ENCODE assay signal across 19 cellular contexts in the genomic region with DNA sequence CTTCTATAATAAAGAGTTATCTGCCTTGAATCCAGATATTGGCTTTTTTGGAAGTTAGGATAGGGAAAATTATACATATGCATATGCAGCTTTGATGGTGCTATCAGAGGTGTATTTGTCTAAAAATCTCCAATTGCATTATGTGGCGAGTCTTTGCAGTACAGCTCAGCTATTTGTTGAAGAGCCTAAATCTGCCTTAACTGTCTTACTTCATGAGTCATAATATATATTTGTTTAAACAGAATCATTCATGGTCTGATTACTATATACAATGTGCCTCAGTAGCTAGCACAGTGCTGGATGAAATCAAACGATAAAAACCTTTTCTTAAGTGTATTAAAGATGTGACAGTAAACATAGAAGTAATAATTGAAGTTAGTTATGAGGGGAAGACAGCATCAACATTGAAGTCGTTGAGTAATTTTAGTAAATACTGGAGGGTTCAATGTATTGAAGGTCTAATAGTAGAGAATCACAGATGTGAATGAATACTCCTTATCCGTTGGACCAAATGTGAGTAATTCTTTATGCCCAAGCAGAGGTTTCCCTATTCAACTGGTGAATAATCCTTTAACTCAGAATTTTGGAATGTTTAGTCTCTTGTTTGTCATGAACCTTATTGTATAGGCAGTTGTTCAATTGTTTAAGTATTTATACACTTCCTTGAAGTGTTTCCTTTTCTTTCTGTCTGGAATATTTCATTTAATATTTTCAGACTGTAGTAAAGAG.
A peak's percentile ranks its signal among the peaks of the same experiment; 100 is the strongest.
DNase-seq lines count a peak whose midpoint lies in the region; ATAC-seq and TF ChIP-seq lines count a peak whose summit lies in the region.
"Had no signal": no experiment of that assay in that cellular context is flagged by ENCODE, and none has a peak within 500 bp of the region (broad histone marks: within the 10 kb centered on the region; RNA-seq: fewer than 3 reads in every experiment).

No MANE protein-coding gene starts in this region.

- H3K9me3 ChIP-seq in GM23248 (ENCODE audit: low read depth) (no peaks in the 10 kb centered on the region), PC-3 (ENCODE audit: low read length) (no peaks in the 10 kb centered on the region), testis (no peaks in the 10 kb centered on the region)
- H3K9me3 ChIP-seq: BLaER1, SJCRH30 had no signal

- peak; percentile 38 for DNase-seq in GM23248
- DNase-seq in PC-3 = peak; percentile 85
- peak; percentile 3 for DNase-seq in epithelial cell of prostate (ENCODE audit: low read depth, low spot score)
- DNase-seq in Calu3 = no peak
- no peak for DNase-seq in H4 (ENCODE audit: low spot score)
- no peak for DNase-seq in testis
- DNase-seq in H7 = no peak
- DNase-seq: CD4-positive, alpha-beta memory T cell; DMS79; Kasumi-1; MG63; NCI-H1048; NCI-H1436; NCI-H2029; NCI-H345; NCI-H524 treated with DMSO at 0.1 percent for 48 hours; SJCRH30 had no signal

- H3K27me3 Mint-ChIP-seq in Calu3 (ENCODE audit: unreplicated experiment) = no peaks in the 10 kb centered on the region
- H3K27me3 Mint-ChIP-seq: CD4-positive, alpha-beta memory T cell had no signal

- H3K27ac Mint-ChIP-seq in Calu3 (ENCODE audit: unreplicated experiment) = no peak overlapping the region
- H3K27ac Mint-ChIP-seq: CD4-positive, alpha-beta memory T cell had no signal

- H3K27ac ChIP-seq in GM23248 (no peak overlapping the region), PC-3 (ENCODE audit: low read length) (peak overlapping the region; percentile 87), epithelial cell of prostate (peak overlapping the region; percentile 54), testis (no peak overlapping the region)
- H3K27ac ChIP-seq: BLaER1, SJCRH30 had no signal

- H2AFZ ChIP-seq in GM23248 (no peak overlapping the region), PC-3 (ENCODE audit: low read length) (no peak overlapping the region)

- WGBS in GM23248 (ENCODE audit: low coverage in 1 of 2, low lambda C conversion rate in 2 of 2, missing lambda C conversion rate in 2 of 2), 2 experiments = 71 to 72% methylated on average over 4 of the region's 4 CpGs
- WGBS in testis, 2 donors = 94% methylated on average over 4 of the region's 4 CpGs

- H3K4me3 ChIP-seq in GM23248 (no peak overlapping the region), PC-3 (ENCODE audit: low read length) (no peak overlapping the region; the same call in 1 of the 2 replicates), testis (no peak overlapping the region), H7 (ENCODE audit: insufficient read depth, low read depth, low read length) (no peak overlapping the region)
- H3K4me3 ChIP-seq: BLaER1, MG63, SJCRH30 had no signal

- no peaks in the 10 kb centered on the region for H3F3A ChIP-seq in GM23248 (ENCODE audit: insufficient read depth)
- H3F3A ChIP-seq in PC-3 (ENCODE audit: low read length, unreplicated experiment) = no peaks in the 10 kb centered on the region

- peaks cover 2% of the 10 kb centered on the region for H3K9me3 Mint-ChIP-seq in Calu3 (ENCODE audit: low read depth, unreplicated experiment)

- TF ChIP-seq CTCF in PC-3 (conservative IDR thresholded peaks at IDR 0.05; ENCODE audit: low read depth, low read length) = no peak
- no peak for TF ChIP-seq CTCF in Calu3 (IDR thresholded peaks at IDR 0.05; ENCODE audit: unreplicated experiment)
- no peak for TF ChIP-seq CTCF in testis (IDR thresholded peaks at IDR 0.05)

- H3K36me3 Mint-ChIP-seq in Calu3 (ENCODE audit: insufficient read depth, unreplicated experiment) = no peaks in the 10 kb centered on the region
- H3K36me3 Mint-ChIP-seq: CD4-positive, alpha-beta memory T cell had no signal

- in situ Hi-C loops in GM23248 (cut with MboI) = no loop called here

- no peaks in the 10 kb centered on the region for H4K20me1 ChIP-seq in GM23248 (ENCODE audit: insufficient read depth)
- no peaks in the 10 kb centered on the region for H4K20me1 ChIP-seq in PC-3 (ENCODE audit: low read length)
- H4K20me1 ChIP-seq: BLaER1 had no signal

- no peak overlapping the region for H3K9ac ChIP-seq in GM23248
- H3K9ac ChIP-seq in PC-3 (ENCODE audit: low read length) = no peak overlapping the region
- H3K9ac ChIP-seq: BLaER1 had no signal

- H3K4me1 ChIP-seq in GM23248 (ENCODE audit: insufficient read depth) = no peaks in the 10 kb centered on the region
- peaks cover 25% of the 10 kb centered on the region for H3K4me1 ChIP-seq in PC-3 (ENCODE audit: insufficient read depth, low read length)
- no peaks in the 10 kb centered on the region for H3K4me1 ChIP-seq in testis
- H3K4me1 ChIP-seq: BLaER1, SJCRH30 had no signal

- POLR2A ChIA-PET in PC-3 (lab: Charles Lee; ENCODE audit: unreplicated experiment) = interaction anchor here (0.5 kb wide), 1 partner anchor 79 kb away, joined by 3 read pairs; no protein-coding TSS in a partner anchor

- H3K36me3 ChIP-seq in GM23248 (ENCODE audit: low read depth) (no peaks in the 10 kb centered on the region), PC-3 (ENCODE audit: low read depth, low read length) (no peaks in the 10 kb centered on the region), testis (ENCODE audit: low read depth, missing control alignments) (no peaks in the 10 kb centered on the region), H7 (replicated peaks; ENCODE audit: control insufficient read depth, insufficient read depth, low read length) (no peaks in the 10 kb centered on the region)
- H3K36me3 ChIP-seq: BLaER1, SJCRH30 had no signal

- CTCF ChIA-PET in PC-3 (lab: Charles Lee) (no interaction called here), Calu3 (lab: Charles Lee) (interaction anchor here (0.5 kb wide), 1 partner anchor 57 kb away, joined by 3 read pairs; no protein-coding TSS in a partner anchor)

- H3K4me3 Mint-ChIP-seq in Calu3 (ENCODE audit: low read depth, unreplicated experiment) = no peak overlapping the region
- H3K4me3 Mint-ChIP-seq: CD4-positive, alpha-beta memory T cell had no signal

- no peak for TF ChIP-seq POLR2A in testis (IDR thresholded peaks at IDR 0.05)

- H3K79me2 ChIP-seq in GM23248 (ENCODE audit: insufficient read depth) (no peaks in the 10 kb centered on the region), PC-3 (ENCODE audit: low read length) (no peaks in the 10 kb centered on the region)

- intact Hi-C loops in PC-3 (cut with micrococcal nuclease) = no loop called here
- intact Hi-C loops in Calu3 (cut with micrococcal nuclease; ENCODE audit: unreplicated experiment) = no loop called here
- intact Hi-C loops in testis (cut with DNase I; ENCODE audit: low total_unique reads) = no loop called here

- H3K9me2 ChIP-seq in GM23248 (ENCODE audit: insufficient read depth) (no peaks in the 10 kb centered on the region), PC-3 (replicated peaks; ENCODE audit: low read length) (no peaks in the 10 kb centered on the region)

- H3K4me1 Mint-ChIP-seq in Calu3 (ENCODE audit: low read depth, unreplicated experiment) = no peaks in the 10 kb centered on the region
- H3K4me1 Mint-ChIP-seq: CD4-positive, alpha-beta memory T cell had no signal

- ATAC-seq in PC-3 = peak; percentile 96
- ATAC-seq: Panc1 had no signal

- no peak overlapping the region for H3K4me2 ChIP-seq in GM23248 (ENCODE audit: unreplicated experiment)
- peak overlapping the region; percentile 57 for H3K4me2 ChIP-seq in PC-3 (ENCODE audit: low read length)
- H3K4me2 ChIP-seq: BLaER1 had no signal

- BruUV-seq in PC-3 (replicated peaks; lab: Mats Ljungman, UMichigan) (no TSS peak), Calu3 (replicated peaks; lab: Mats Ljungman, UMichigan) (no TSS peak)

- no peaks in the 10 kb centered on the region for H3K27me3 ChIP-seq in GM23248 (replicated peaks; ENCODE audit: insufficient read depth)
- H3K27me3 ChIP-seq in PC-3 (ENCODE audit: low read length) = no peaks in the 10 kb centered on the region
- no peaks in the 10 kb centered on the region for H3K27me3 ChIP-seq in testis
- no peaks in the 10 kb centered on the region; the same call in 1 of the 2 replicates for H3K27me3 ChIP-seq in H7 (ENCODE audit: control insufficient read depth, insufficient read depth, low read length)
- H3K27me3 ChIP-seq: BLaER1, MG63, SJCRH30 had no signal

Comparison
In these comparisons a context has a peak if more than half of its experiments do, and no peak if none do; other contexts are left out.
1. DNase-seq: peak in GM23248 (single experiment), PC-3 (single experiment) and epithelial cell of prostate (single experiment); none in Calu3 (single experiment), H4 (single experiment), testis (single experiment) and H7 (single experiment).
2. H3K27ac ChIP-seq: peak in PC-3 (single experiment) and epithelial cell of prostate (single experiment); none in GM23248 (single experiment) and testis (0 of 2).